ENCODE assay signal across 20 cellular contexts in genomic region chr1:42150626-42151025, GRCh38. TPM values are rescaled to one million over a fixed set of nuclear protein-coding genes. Genes with fewer than 3 reads are reported as not detected.
DNase-seq lines count a peak whose midpoint lies in the region; ATAC-seq, FAIRE-seq and TF ChIP-seq lines count a peak whose summit lies in the region.
"Had no signal": no experiment of that assay in that cellular context is flagged by ENCODE, and none has a peak within 500 bp of the region (broad histone marks: within the 10 kb centered on the region; RNA-seq: fewer than 3 reads in every experiment).

No MANE protein-coding gene starts in this region.

- no peaks in the 10 kb centered on the region for H3K9me1 ChIP-seq in K562 (ENCODE audit: control insufficient read depth, insufficient read depth, low read length)

- H3K4me1 ChIP-seq in K562 (replicated peaks in 1 of 2; ENCODE audit: control insufficient read depth in 2 of 2, insufficient read depth in 2 of 2, low read length in 2 of 2) = peaks cover 0 to 8% of the 10 kb centered on the region in 2 experiments; a peak in 1 of 5 replicates

- CTCF ChIA-PET in K562 (lab: Yijun Ruan, JAX; ENCODE audit: low intra/inter-chr PET ratio) = no interaction called here

- peaks cover 27 to 63% of the 10 kb centered on the region in 2 experiments; a peak in 4 of 5 replicates for H3K27me3 ChIP-seq in K562 (ENCODE audit: control insufficient read depth in 2 of 2, insufficient read depth in 2 of 2, low read length in 2 of 2)

- FAIRE-seq in K562 (lab: Jason Lieb, UNC) = no peak
- FAIRE-seq: G401.6, GM12892 had no signal

- H3K79me2 ChIP-seq in K562 (ENCODE audit: control insufficient read depth, insufficient read depth, low read length) = no peaks in the 10 kb centered on the region

- TF ChIP-seq EP300 in K562 (IDR thresholded peaks at IDR 0.05; ENCODE audit: low read length) = no peak

- in situ Hi-C loops in K562 (cut with MboI) = no loop called here

- no peak overlapping the region for H2AFZ ChIP-seq in K562 (ENCODE audit: low read depth, low read length)

- no peak overlapping the region for H3K27ac ChIP-seq in K562 (ENCODE audit: extremely low read depth, low read depth, low read length)

- H3K36me3 ChIP-seq in K562 (ENCODE audit: control insufficient read depth, insufficient read depth, low read length) = no peaks in the 10 kb centered on the region

- 5% methylated on average over 5 of the region's 5 CpGs for WGBS in K562 (ENCODE audit: insufficient coverage, low coverage, missing lambda C conversion rate)

- POLR2A ChIA-PET in K562 (lab: Yijun Ruan, JAX) = interaction anchor here (0.6 kb wide), 1 partner anchor 17 kb away, joined by 4 read pairs; no protein-coding TSS in a partner anchor

- H3K9ac ChIP-seq in K562 (ENCODE audit: insufficient read depth in 1 of 2, low read depth in 2 of 2, low read length in 2 of 2) = no peak overlapping the region

- no peak for TF ChIP-seq RAD21 in K562 (CRISPR knock-in tag; conservative IDR thresholded peaks at IDR 0.05 in 1 of 2, IDR thresholded peaks at IDR 0.05 in 1 of 2)

- no peaks in the 10 kb centered on the region for H3K9me3 ChIP-seq in K562 (replicated peaks; ENCODE audit: control insufficient read depth, insufficient read depth, low read depth, low read length)
- H3K9me3 ChIP-seq: Caco-2 had no signal

- no peak overlapping the region for H3K4me2 ChIP-seq in K562 (ENCODE audit: insufficient read depth, low read length)

- H3K4me3 ChIP-seq in K562 = no peak overlapping the region

- TF ChIP-seq CTCF in K562 (IDR thresholded peaks at IDR 0.05 in 2 of 3, conservative IDR thresholded peaks at IDR 0.05 in 1 of 3; ENCODE audit: insufficient read depth in 2 of 3, low read depth in 1 of 3, low read length in 3 of 3) = no peak

- no peaks in the 10 kb centered on the region; the same call in none of the 2 replicates for H4K20me1 ChIP-seq in K562 (replicated peaks; ENCODE audit: control insufficient read depth, insufficient read depth, low read length)

- DNase-seq in MV-4-11 (lab: John Stamatoyannopoulos, UW) (peak; percentile 40), K562 (ENCODE audit: extremely low read depth in 1 of 4, low spot score in 3 of 4) (no peak), mesenteric fat pad (ENCODE audit: low spot score) (peak; percentile 57), NCI-H226 (no peak), NCI-H82 (lab: John Stamatoyannopoulos, UW) (no peak)
- DNase-seq: C1 segment of cervical spinal cord; Caco-2; CD4-positive, CD25-positive, alpha-beta regulatory T cell; CD8-positive, alpha-beta T cell; DMS153; DND-41; GOT3; H7; HCEC 1CT had no signal

- ATAC-seq in K562 (no peak), SK-N-SH treated with all-trans-retinoic acid at 6 μM for 48 hours (no peak)
- ATAC-seq: CD8-positive, alpha-beta T cell had no signal

- TF ChIP-seq POLR2A in K562 (conservative IDR thresholded peaks at IDR 0.05) = no peak

- no TSS peak for BruUV-seq in K562 (replicated peaks; lab: Mats Ljungman, UMichigan)

- intact Hi-C loops in K562 (cut with micrococcal nuclease) = no loop called here

TF ChIP-seq in K562, 482 proteins besides CTCF, POLR2A, EP300 and RAD21:
- no peak for TF ChIP-seq E2F4 (CRISPR knock-in tag; IDR thresholded peaks at IDR 0.05; ENCODE audit: low read depth)
- peak; percentile 39; the same call in 1 of the 2 replicates for TF ChIP-seq SPI1 (IDR thresholded peaks at IDR 0.05; ENCODE audit: borderline replicate concordance, low read depth, low read length)

TF ChIP-seq in SK-N-SH treated with all-trans-retinoic acid at 6 μM for 48 hours, 23 proteins besides CTCF, POLR2A, EP300 and RAD21 (continues in another document):
- TF ChIP-seq CSDC2 (CRISPR knock-in tag; IDR thresholded peaks at IDR 0.05) (no peak), PPARA (CRISPR knock-in tag; IDR thresholded peaks at IDR 0.05; ENCODE audit: borderline replicate concordance) (no peak), CREB5 (CRISPR knock-in tag; IDR thresholded peaks at IDR 0.05; ENCODE audit: low read depth) (no peak), GLIS3 (CRISPR knock-in tag; IDR thresholded peaks at IDR 0.05) (no peak), ZNF8 (CRISPR knock-in tag; IDR thresholded peaks at IDR 0.05) (no peak), ZNF70 (CRISPR knock-in tag; IDR thresholded peaks at IDR 0.05) (no peak), SNAI2 (CRISPR knock-in tag; IDR thresholded peaks at IDR 0.05) (no peak), ZFP30 (CRISPR knock-in tag; IDR thresholded peaks at IDR 0.05) (no peak), ZC3H10 (CRISPR knock-in tag; IDR thresholded peaks at IDR 0.05) (no peak), TCF4 (CRISPR knock-in tag; IDR thresholded peaks at IDR 0.05; ENCODE audit: borderline replicate concordance) (no peak)
- TF ChIP-seq, protein P1, sequence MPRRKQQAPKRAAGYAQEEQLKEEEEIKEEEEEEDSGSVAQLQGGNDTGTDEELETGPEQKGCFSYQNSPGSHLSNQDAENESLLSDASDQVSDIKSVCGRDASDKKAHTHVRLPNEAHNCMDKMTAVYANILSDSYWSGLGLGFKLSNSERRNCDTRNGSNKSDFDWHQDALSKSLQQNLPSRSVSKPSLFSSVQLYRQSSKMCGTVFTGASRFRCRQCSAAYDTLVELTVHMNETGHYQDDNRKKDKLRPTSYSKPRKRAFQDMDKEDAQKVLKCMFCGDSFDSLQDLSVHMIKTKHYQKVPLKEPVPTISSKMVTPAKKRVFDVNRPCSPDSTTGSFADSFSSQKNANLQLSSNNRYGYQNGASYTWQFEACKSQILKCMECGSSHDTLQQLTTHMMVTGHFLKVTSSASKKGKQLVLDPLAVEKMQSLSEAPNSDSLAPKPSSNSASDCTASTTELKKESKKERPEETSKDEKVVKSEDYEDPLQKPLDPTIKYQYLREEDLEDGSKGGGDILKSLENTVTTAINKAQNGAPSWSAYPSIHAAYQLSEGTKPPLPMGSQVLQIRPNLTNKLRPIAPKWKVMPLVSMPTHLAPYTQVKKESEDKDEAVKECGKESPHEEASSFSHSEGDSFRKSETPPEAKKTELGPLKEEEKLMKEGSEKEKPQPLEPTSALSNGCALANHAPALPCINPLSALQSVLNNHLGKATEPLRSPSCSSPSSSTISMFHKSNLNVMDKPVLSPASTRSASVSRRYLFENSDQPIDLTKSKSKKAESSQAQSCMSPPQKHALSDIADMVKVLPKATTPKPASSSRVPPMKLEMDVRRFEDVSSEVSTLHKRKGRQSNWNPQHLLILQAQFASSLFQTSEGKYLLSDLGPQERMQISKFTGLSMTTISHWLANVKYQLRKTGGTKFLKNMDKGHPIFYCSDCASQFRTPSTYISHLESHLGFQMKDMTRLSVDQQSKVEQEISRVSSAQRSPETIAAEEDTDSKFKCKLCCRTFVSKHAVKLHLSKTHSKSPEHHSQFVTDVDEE (CRISPR knock-in tag; IDR thresholded peaks at IDR 0.05) = no peak

RNA-seq across cellular contexts. Expression of gene GUCA2B, which starts 2.6 kb away (rescaled TPM):
- not detected in 2 replicates for total RNA-seq in K562 (2011; cell fraction: chromatin; rRNA removed; ENCODE audit: low replicate concordance)
- not detected in 2 replicates for total RNA-seq in K562 (2011; cell fraction: nucleolus; rRNA removed)
- total RNA-seq in K562 (2011; cell fraction: nucleoplasm; rRNA removed) = not detected in 2 replicates
- total RNA-seq in K562 (2014; rRNA removed) = not detected in 2 replicates
- total RNA-seq in K562 (2014; rRNA removed; fragmentation: Illumina TruSeq; extraction: Trizol) = not detected in 2 replicates
- total RNA-seq in K562 (2015; rRNA removed; fragmentation: Illumina TruSeq; extraction: Trizol) = not detected in 2 replicates
- not detected in 2 replicates for total RNA-seq in K562 (2021)
- polyA plus RNA-seq in K562 (2011; rRNA removed) = not detected in 2 replicates
- polyA plus RNA-seq in K562 (2011; cell fraction: cytosol; rRNA removed) = not detected in 2 replicates
- polyA plus RNA-seq in K562 (2011; cell fraction: nucleus; rRNA removed) = not detected in 2 replicates
- not detected in 2 replicates for polyA plus RNA-seq in K562 (2012)
- not detected in 2 replicates for polyA plus RNA-seq in K562 (2014; fragmentation: Illumina TruSeq; extraction: Trizol)
- not detected for polyA plus RNA-seq in K562 (2014; fragmentation: Nextera tagmentation; extraction: Ambion mirVana)
- polyA plus RNA-seq in K562 (2014; rRNA removed) = not detected in 2 replicates
- polyA minus RNA-seq in K562 (2011; rRNA and poly(A)+ RNA removed) = not detected in 2 replicates
- not detected in 2 replicates for polyA minus RNA-seq in K562 (2011; cell fraction: cytosol; rRNA and poly(A)+ RNA removed)
- polyA minus RNA-seq in K562 (2011; cell fraction: nucleus; rRNA and poly(A)+ RNA removed) = not detected in 2 replicates
- not detected for total RNA-seq in mesenteric fat pad
- total RNA-seq: A172; A673; CD4-positive, CD25-positive, alpha-beta regulatory T cell; CD8-positive, alpha-beta T cell; H7 had no signal
- polyA plus RNA-seq: BJ; CD4-positive, CD25-positive, alpha-beta regulatory T cell had no signal

RNA-seq across cellular contexts. Expression of gene GUCA2A, which starts 13.9 kb away (rescaled TPM):
- not detected in 2 replicates for total RNA-seq in K562 (2011; cell fraction: chromatin; rRNA removed; ENCODE audit: low replicate concordance)
- not detected in 2 replicates for total RNA-seq in K562 (2011; cell fraction: nucleolus; rRNA removed)
- not detected in 2 replicates for total RNA-seq in K562 (2011; cell fraction: nucleoplasm; rRNA removed)
- not detected in 2 replicates for total RNA-seq in K562 (2014; rRNA removed)
- not detected in 2 replicates for total RNA-seq in K562 (2014; rRNA removed; fragmentation: Illumina TruSeq; extraction: Trizol)
- not detected in 2 replicates for total RNA-seq in K562 (2015; rRNA removed; fragmentation: Illumina TruSeq; extraction: Trizol)
- not detected in 2 replicates for total RNA-seq in K562 (2021)
- not detected in 2 replicates for polyA plus RNA-seq in K562 (2011; rRNA removed)
- not detected in 2 replicates for polyA plus RNA-seq in K562 (2011; cell fraction: cytosol; rRNA removed)
- not detected in 2 replicates for polyA plus RNA-seq in K562 (2011; cell fraction: nucleus; rRNA removed)
- not detected in 2 replicates for polyA plus RNA-seq in K562 (2012)
- not detected in 2 replicates for polyA plus RNA-seq in K562 (2014; fragmentation: Illumina TruSeq; extraction: Trizol)
- polyA plus RNA-seq in K562 (2014; fragmentation: Nextera tagmentation; extraction: Ambion mirVana) = not detected
- not detected in 2 replicates for polyA plus RNA-seq in K562 (2014; rRNA removed)
- not detected in 2 replicates for polyA minus RNA-seq in K562 (2011; rRNA and poly(A)+ RNA removed)
- polyA minus RNA-seq in K562 (2011; cell fraction: cytosol; rRNA and poly(A)+ RNA removed) = not detected in 2 replicates
- not detected in 2 replicates for polyA minus RNA-seq in K562 (2011; cell fraction: nucleus; rRNA and poly(A)+ RNA removed)
- total RNA-seq in mesenteric fat pad = not detected
- total RNA-seq: A172; A673; CD4-positive, CD25-positive, alpha-beta regulatory T cell; CD8-positive, alpha-beta T cell; H7 had no signal
- polyA plus RNA-seq: BJ; CD4-positive, CD25-positive, alpha-beta regulatory T cell had no signal

Comparison
In these comparisons a context has a peak if more than half of its experiments do, and no peak if none do; other contexts are left out.
1. DNase-seq: peak in MV-4-11 (single experiment) and mesenteric fat pad (single experiment); none in K562 (0 of 4), NCI-H226 (single experiment) and NCI-H82 (single experiment).